ENCODE assay signal across 10 cellular contexts in the genomic region with DNA sequence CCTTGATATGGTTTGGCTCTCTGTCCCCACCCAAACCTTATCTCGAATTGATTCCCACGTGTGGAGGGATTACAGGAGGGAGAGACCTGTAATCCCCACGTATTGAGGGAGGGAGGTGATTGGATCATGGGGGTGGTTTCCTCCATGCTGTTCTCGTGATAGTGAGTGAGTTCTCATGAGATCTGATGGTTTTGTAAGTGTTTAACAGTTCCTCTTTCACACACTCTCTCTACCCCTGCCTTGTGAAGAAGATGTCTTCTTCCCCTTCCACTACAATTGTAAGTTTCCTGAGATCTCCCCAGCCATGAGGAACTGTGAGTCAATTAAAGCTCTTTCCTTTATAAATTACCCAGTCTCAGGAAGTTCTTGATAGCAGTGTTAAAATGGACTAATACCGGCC. TPM values are rescaled to one million over a fixed set of nuclear protein-coding genes. Genes with fewer than 3 reads are reported as not detected.
"Had no signal": no experiment of that assay in that cellular context is flagged by ENCODE, and none has a peak within 500 bp of the region (broad histone marks: within the 10 kb centered on the region; RNA-seq: fewer than 3 reads in every experiment).

No MANE protein-coding gene starts in this region.

RNA-seq across cellular contexts. Expression of a gene that starts 42.6 kb away (rescaled TPM):
- total RNA-seq: activated CD4-positive, alpha-beta memory T cell treated with anti-CD3 and anti-CD28 coated beads, Interleukin-2, amount 10 ng/mL, durations not matched to agents 7 days and 5 days; activated CD4-positive, alpha-beta T cell treated with anti-CD3 and anti-CD28 coated beads, Interleukin-2, amount 10 ng/mL, durations not matched to agents 7 days and 5 days; activated naive CD4-positive, alpha-beta T cell treated with anti-CD3 and anti-CD28 coated beads, Interleukin-2, amount 50 U/mL, for 72 hours; activated naive CD8-positive, alpha-beta T cell treated with anti-CD3 and anti-CD28 coated beads, Interleukin-2, amount 10 ng/mL, durations not matched to agents 7 days and 5 days; activated T-cell treated with anti-CD3 and anti-CD28 coated beads, Interleukin-2, amount 50 U/mL, for 72 hours; dermis microvascular lymphatic vessel endothelial cell; endothelial cell of umbilical vein; fibroblast of lung; fibroblast of villous mesenchyme; glomerular endothelial cell had no signal
- polyA plus RNA-seq: endothelial cell of umbilical vein, fibroblast of lung had no signal
